Comparison of ENCODE assay signal across 1 cellular context in genomic region chr1:32521165-32521564, GRCh38.
TF ChIP-seq lines count a peak whose summit lies in the region.

No MANE protein-coding gene starts in this region.

TF ChIP-seq in SK-N-SH treated with all-trans-retinoic acid at 6 μM for 48 hours, 23 proteins besides CTCF, POLR2A, EP300 and RAD21 (continued from another document):
- TF ChIP-seq CSRNP3 (CRISPR knock-in tag; IDR thresholded peaks at IDR 0.05), result no peak
- TF ChIP-seq OSR1 (CRISPR knock-in tag; IDR thresholded peaks at IDR 0.05), result no peak
- no peak for TF ChIP-seq PATZ1 (CRISPR knock-in tag; IDR thresholded peaks at IDR 0.05; ENCODE audit: borderline replicate concordance)
- TF ChIP-seq TSHZ2 (CRISPR knock-in tag; IDR thresholded peaks at IDR 0.05), result no peak
- no peak for TF ChIP-seq ISL1 (CRISPR knock-in tag; IDR thresholded peaks at IDR 0.05)
